In genomic region chr2:108893277-108893676, GRCh38 we compare ENCODE assay signal across 20 cellular contexts.
DNase-seq lines count a peak whose midpoint lies in the region; ATAC-seq and TF ChIP-seq lines count a peak whose summit lies in the region.
"Had no signal": no experiment of that assay in that cellular context is flagged by ENCODE, and none has a peak within 500 bp of the region (broad histone marks: within the 10 kb centered on the region; RNA-seq: fewer than 3 reads in every experiment).

No MANE protein-coding gene starts in this region.

- DNase-seq in A172 (ENCODE audit: low spot score) (peak; percentile 21), EH (ENCODE audit: low read depth) (peak; percentile 3), M059J (ENCODE audit: low read depth) (peak; percentile 41), RWPE1 (ENCODE audit: low spot score) (peak; percentile 7)
- no peak for DNase-seq in effector CD4-positive, alpha-beta T cell
- no peak for DNase-seq in activated CD8-positive, alpha-beta memory T cell treated with anti-CD3 and anti-CD28 coated beads, Interleukin-2, amount 50 U/mL, for 4 hours
- DNase-seq: Caco-2; CD4-positive, CD25-positive, alpha-beta regulatory T cell; CD8-positive, alpha-beta T cell; DMS153; DND-41; EL; GF-D8; GM23248; H7; HCEC 1CT had no signal

- CTCF ChIA-PET in RWPE1 (lab: Yijun Ruan, JAX) = no interaction called here

- no peak overlapping the region for H3K27ac ChIP-seq in RWPE1
- H3K27ac ChIP-seq: BLaER1, C4-2B, GM23248 had no signal

- POLR2A ChIA-PET in RWPE1 (lab: Yijun Ruan, JAX; ENCODE audit: low non-redundant PET) = no interaction called here

- ATAC-seq in GM19324 (IDR thresholded peaks at IDR 0.05; ENCODE audit: low FRiP score, unreplicated experiment) (no peak), HG03097 (IDR thresholded peaks at IDR 0.05; ENCODE audit: low FRiP score, unreplicated experiment) (no peak)
- ATAC-seq: CD8-positive, alpha-beta T cell had no signal

- no peak for TF ChIP-seq CTCF in RWPE1 (conservative IDR thresholded peaks at IDR 0.05; ENCODE audit: low read depth)

Comparison
In these comparisons a context has a peak if more than half of its experiments do, and no peak if none do; other contexts are left out.
1. DNase-seq: peak in A172 (single experiment), EH (single experiment), M059J (single experiment) and RWPE1 (single experiment); none in effector CD4-positive, alpha-beta T cell (single experiment) and activated CD8-positive, alpha-beta memory T cell treated with anti-CD3 and anti-CD28 coated beads, Interleukin-2, amount 50 U/mL, for 4 hours (single experiment).